In the genomic region with DNA sequence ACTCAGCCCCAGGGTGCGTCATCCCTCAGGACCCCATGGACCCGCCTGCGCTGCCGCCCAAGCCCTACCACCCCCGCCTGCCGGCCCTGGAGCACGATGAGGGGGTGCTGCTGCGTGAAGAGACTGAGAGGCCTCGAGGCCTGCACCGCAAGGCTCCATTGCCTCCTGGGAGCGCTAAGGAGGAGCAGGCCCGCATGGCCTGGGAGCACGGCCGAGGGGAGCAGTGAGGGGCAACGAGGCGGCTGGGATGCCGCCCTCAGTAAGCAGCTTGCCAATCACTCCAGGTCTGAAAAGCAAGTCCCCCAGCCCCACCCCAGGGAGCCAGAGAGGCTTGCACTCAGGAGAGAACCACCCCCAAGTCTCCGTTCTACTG, we compare ENCODE assay signal across 28 cellular contexts.
"Had no signal": no experiment of that assay in that cellular context is flagged by ENCODE, and none has a peak within 500 bp of the region (broad histone marks: within the 10 kb centered on the region; RNA-seq: fewer than 3 reads in every experiment).

No MANE protein-coding gene starts in this region.

- H3K9me3 ChIP-seq: esophagus muscularis mucosa, gastrocnemius medialis, heart left ventricle had no signal

- H3K27me3 ChIP-seq: brain microvascular endothelial cell, esophagus muscularis mucosa, foreskin keratinocyte, gastrocnemius medialis, heart left ventricle had no signal

- H3K36me3 ChIP-seq: brain microvascular endothelial cell, gastrocnemius medialis, heart left ventricle had no signal

- H3K4me3 Mint-ChIP-seq: activated B cell treated with CpG ODN at 0.5 μM for 24 hours; activated CD4-positive, alpha-beta memory T cell treated with anti-CD3 and anti-CD28 coated beads, Interleukin-2, amount 10 ng/mL, durations not matched to agents 7 days and 5 days; activated CD4-positive, alpha-beta T cell treated with anti-CD3 and anti-CD28 coated beads for 36 hours; activated CD4-positive, alpha-beta T cell treated with anti-CD3 and anti-CD28 coated beads, Interleukin-2, amount 10 ng/mL, durations not matched to agents 24 days and 14 days; activated naive CD8-positive, alpha-beta T cell; activated T-cell treated with anti-CD3 and anti-CD28 coated beads, Interleukin-2, amount 50 U/mL, for 72 hours; effector memory CD8-positive, alpha-beta T cell; T-helper 17 cell; T-helper 2 cell treated with Interferon-gamma antibody and Interleukin-4, amounts not matched to agents 5 μg/mL and 100 μg/mL, for 36 hours had no signal

- DNase-seq: activated B cell treated with CpG ODN at 0.5 μM for 24 hours; activated CD4-positive, alpha-beta memory T cell treated with anti-CD3 and anti-CD28 coated beads, Interleukin-2, amount 10 ng/mL, durations not matched to agents 7 days and 5 days; activated CD4-positive, alpha-beta T cell treated with anti-CD3 and anti-CD28 coated beads for 36 hours; activated CD4-positive, alpha-beta T cell treated with anti-CD3 and anti-CD28 coated beads, Interleukin-2, amount 10 ng/mL, durations not matched to agents 24 days and 14 days; activated gamma-delta T cell treated with Interleukin-2 at 50 U/mL for 16 hours; activated naive CD4-positive, alpha-beta T cell treated with anti-CD3 and anti-CD28 coated beads, Interleukin-2, amount 50 U/mL, for 16 hours; activated naive CD4-positive, alpha-beta T cell treated with Interleukin-2 at 50 U/mL for 16 hours; activated T-cell treated with anti-CD3 and anti-CD28 coated beads, Interleukin-2, amount 50 U/mL, for 72 hours; amniotic stem cell; anterior cingulate cortex; brain microvascular endothelial cell; caudate nucleus; cortex of kidney; dermis blood vessel endothelial cell; effector CD4-positive, alpha-beta T cell; effector memory CD8-positive, alpha-beta T cell; erythroblast; foreskin keratinocyte; gastrocnemius medialis; glutamatergic neuron; heart left ventricle; T-helper 1 cell; T-helper 17 cell; T1000; WERI-Rb-1 had no signal

- ATAC-seq: activated CD4-positive, alpha-beta T cell treated with anti-CD3 and anti-CD28 coated beads for 36 hours; activated T-cell treated with anti-CD3 and anti-CD28 coated beads, Interleukin-2, amount 50 U/mL, for 72 hours; effector memory CD8-positive, alpha-beta T cell; foreskin keratinocyte; gastrocnemius medialis; heart left ventricle; T-helper 17 cell had no signal

- H3K4me3 ChIP-seq: esophagus muscularis mucosa, gastrocnemius medialis, heart left ventricle had no signal

- H3K27ac Mint-ChIP-seq: activated B cell treated with CpG ODN at 0.5 μM for 24 hours; activated CD4-positive, alpha-beta memory T cell treated with anti-CD3 and anti-CD28 coated beads, Interleukin-2, amount 10 ng/mL, durations not matched to agents 7 days and 5 days; activated CD4-positive, alpha-beta T cell treated with anti-CD3 and anti-CD28 coated beads for 36 hours; activated CD4-positive, alpha-beta T cell treated with anti-CD3 and anti-CD28 coated beads, Interleukin-2, amount 10 ng/mL, durations not matched to agents 24 days and 14 days; activated naive CD8-positive, alpha-beta T cell; activated T-cell treated with anti-CD3 and anti-CD28 coated beads, Interleukin-2, amount 50 U/mL, for 72 hours; effector memory CD8-positive, alpha-beta T cell; T-helper 17 cell; T-helper 2 cell treated with Interferon-gamma antibody and Interleukin-4, amounts not matched to agents 5 μg/mL and 100 μg/mL, for 36 hours had no signal

- H3K9me3 Mint-ChIP-seq: activated B cell treated with CpG ODN at 0.5 μM for 24 hours; activated CD4-positive, alpha-beta memory T cell treated with anti-CD3 and anti-CD28 coated beads, Interleukin-2, amount 10 ng/mL, durations not matched to agents 7 days and 5 days; activated CD4-positive, alpha-beta T cell treated with anti-CD3 and anti-CD28 coated beads, Interleukin-2, amount 10 ng/mL, durations not matched to agents 24 days and 14 days; activated T-cell treated with anti-CD3 and anti-CD28 coated beads, Interleukin-2, amount 50 U/mL, for 72 hours; effector memory CD8-positive, alpha-beta T cell; T-helper 2 cell treated with Interferon-gamma antibody and Interleukin-4, amounts not matched to agents 5 μg/mL and 100 μg/mL, for 36 hours had no signal

- H3K27me3 Mint-ChIP-seq: activated CD4-positive, alpha-beta memory T cell treated with anti-CD3 and anti-CD28 coated beads, Interleukin-2, amount 10 ng/mL, durations not matched to agents 7 days and 5 days; activated CD4-positive, alpha-beta T cell treated with anti-CD3 and anti-CD28 coated beads for 36 hours; activated CD4-positive, alpha-beta T cell treated with anti-CD3 and anti-CD28 coated beads, Interleukin-2, amount 10 ng/mL, durations not matched to agents 24 days and 14 days; activated naive CD8-positive, alpha-beta T cell; T-helper 17 cell had no signal

- H3K27ac ChIP-seq: brain microvascular endothelial cell, esophagus muscularis mucosa, foreskin keratinocyte, gastrocnemius medialis, heart left ventricle, WERI-Rb-1 had no signal
